ENCODE assay signal across 1 cellular context in genomic region chr12:27112401-27112800, GRCh38.
TF ChIP-seq lines count a peak whose summit lies in the region.

No MANE protein-coding gene starts in this region.

TF ChIP-seq in HCT116, 20 proteins besides CTCF, POLR2A, EP300 and RAD21:
- 0 out of 2 replicates have a peak, but pooled peaks have one; percentile 14 for TF ChIP-seq CEBPB (IDR thresholded peaks at IDR 0.05; ENCODE audit: low read depth)
